21 cellular contexts compared by ENCODE assay signal in the genomic region with DNA sequence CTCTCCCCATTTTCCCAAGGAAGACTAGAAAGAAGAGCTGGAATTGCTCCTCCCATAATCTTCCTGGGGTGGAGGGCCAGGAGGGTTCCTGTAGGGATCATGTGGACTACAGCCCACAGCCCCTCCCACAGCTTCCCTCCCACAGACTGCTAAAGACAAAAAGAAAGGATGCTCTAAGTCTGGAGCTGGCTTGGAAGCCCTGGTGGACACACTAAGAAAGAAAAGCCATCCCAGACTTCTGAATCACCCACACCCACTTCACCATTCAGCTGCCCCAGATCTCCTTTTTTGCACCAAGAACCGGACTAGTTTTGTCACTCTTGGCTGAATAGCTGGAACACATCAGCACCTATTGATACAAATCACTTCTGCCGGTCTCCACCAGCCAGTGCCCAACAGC.
"Had no signal": no experiment of that assay in that cellular context is flagged by ENCODE, and none has a peak within 500 bp of the region (broad histone marks: within the 10 kb centered on the region; RNA-seq: fewer than 3 reads in every experiment).

No MANE protein-coding gene starts in this region.

- H2AFZ ChIP-seq: hepatocyte had no signal

- H3K4me3 ChIP-seq: esophagus muscularis mucosa, hepatocyte, lung, ovary, right atrium auricular region, sigmoid colon, testis, transverse colon had no signal

- H3K4me1 ChIP-seq: esophagus muscularis mucosa, right atrium auricular region, testis, transverse colon had no signal

- DNase-seq: cerebellar nuclear complex; effector memory CD8-positive, alpha-beta T cell; foreskin keratinocyte; left colon; left ventricle myocardium superior; mesendoderm; natural killer cell; ovary; sigmoid colon; small intestine; stimulated activated CD4-positive, alpha-beta T cell treated with anti-CD3 and anti-CD28 coated beads, Interleukin-12 subunit alpha, Interleukin-12 subunit beta, amount 100 ng/mL, for 4 hours; stimulated activated CD4-positive, alpha-beta T cell treated with anti-CD3 and anti-CD28 coated beads, Interleukin-4, amount 100 ng/mL, for 1 hour; stimulated activated CD8-positive, alpha-beta memory T cell treated with anti-CD3 and anti-CD28 coated beads, Interleukin-4, amount 100 ng/mL, for 48 hours; stimulated activated naive CD8-positive, alpha-beta T cell treated with anti-CD3 and anti-CD28 coated beads, Interleukin-15, amount 100 ng/mL, for 72 hours; testis; transverse colon had no signal

- H3K36me3 ChIP-seq: esophagus muscularis mucosa, ovary, right atrium auricular region, sigmoid colon, transverse colon had no signal

- H3K9me3 ChIP-seq: esophagus muscularis mucosa, ovary, right atrium auricular region, sigmoid colon, testis, transverse colon had no signal

- H3K27me3 ChIP-seq: esophagus muscularis mucosa, foreskin keratinocyte, hepatocyte, ovary, right atrium auricular region, sigmoid colon, testis, transverse colon had no signal

- H3K4me2 ChIP-seq: hepatocyte had no signal

- H3K79me2 ChIP-seq: hepatocyte had no signal

- H3K27ac ChIP-seq: epithelial cell of prostate, foreskin keratinocyte, hepatocyte, ovary, testis, transverse colon had no signal
